Comparison of ENCODE assay signal across 21 cellular contexts in genomic region chrX:151019837-151020236, GRCh38. TPM values are rescaled to one million over a fixed set of nuclear protein-coding genes. Genes with fewer than 3 reads are reported as not detected.
DNase-seq lines count a peak whose midpoint lies in the region; ATAC-seq and TF ChIP-seq lines count a peak whose summit lies in the region.
"Had no signal": no experiment of that assay in that cellular context is flagged by ENCODE, and none has a peak within 500 bp of the region (broad histone marks: within the 10 kb centered on the region; RNA-seq: fewer than 3 reads in every experiment).

No MANE protein-coding gene starts in this region.

- dilution Hi-C loops in mammary epithelial cell (cut with HindIII; ENCODE audit: low sequenced_read_pairs), result no loop called here

- intact Hi-C loops in mammary epithelial cell (cut with micrococcal nuclease), result no loop called here

- H3K9me3 ChIP-seq in GM23248 (ENCODE audit: low read depth), result no peaks in the 10 kb centered on the region
- no peaks in the 10 kb centered on the region for H3K9me3 ChIP-seq in mammary epithelial cell (replicated peaks; ENCODE audit: insufficient read depth, low read length)
- no peaks in the 10 kb centered on the region for H3K9me3 ChIP-seq in hepatocyte (ENCODE audit: low read depth)
- H3K9me3 ChIP-seq: SJCRH30, upper lobe of right lung had no signal

- no TSS peak for BruUV-seq in mammary epithelial cell (replicated peaks; lab: Mats Ljungman, UMichigan)

- H3K36me3 ChIP-seq in GM23248 (ENCODE audit: low read depth), result no peaks in the 10 kb centered on the region
- H3K36me3 ChIP-seq in mammary epithelial cell (ENCODE audit: insufficient read depth, low read length), result no peaks in the 10 kb centered on the region
- H3K36me3 ChIP-seq in hepatocyte (replicated peaks; ENCODE audit: insufficient read depth, low read depth), result no peaks in the 10 kb centered on the region
- H3K36me3 ChIP-seq: cardiac muscle cell, SJCRH30, upper lobe of right lung had no signal

- no peak for TF ChIP-seq CTCF in mammary epithelial cell (conservative IDR thresholded peaks at IDR 0.05 in 1 of 2, IDR thresholded peaks at IDR 0.05 in 1 of 2; ENCODE audit: extremely low read depth in 1 of 2, insufficient read depth in 1 of 2, low read depth in 1 of 2, low read length in 2 of 2)
- no peak for TF ChIP-seq CTCF in hepatocyte (IDR thresholded peaks at IDR 0.05; ENCODE audit: poor library complexity)
- no peak for TF ChIP-seq CTCF in omental fat pad (IDR thresholded peaks at IDR 0.05)

- no peak overlapping the region for H3K27ac ChIP-seq in GM23248
- H3K27ac ChIP-seq in mammary epithelial cell (ENCODE audit: insufficient read depth, low read depth, low read length), result no peak overlapping the region
- no peak overlapping the region for H3K27ac ChIP-seq in hepatocyte
- H3K27ac ChIP-seq: cardiac muscle cell, SJCRH30, skin epidermis, upper lobe of right lung had no signal

- H3K9ac ChIP-seq in GM23248 (no peak overlapping the region), mammary epithelial cell (ENCODE audit: insufficient read depth, low read length) (no peak overlapping the region)

- H3K4me2 ChIP-seq in GM23248 (ENCODE audit: unreplicated experiment) (no peak overlapping the region), mammary epithelial cell (ENCODE audit: insufficient read depth, low read depth, low read length) (no peak overlapping the region), hepatocyte (no peak overlapping the region)

- in situ Hi-C loops in GM23248 (cut with MboI), result no loop called here
- in situ Hi-C loops in mammary epithelial cell (cut with MboI; ENCODE audit: low sequenced_read_pairs in 2 of 2), result no loop called here

- H3K79me2 ChIP-seq in GM23248 (ENCODE audit: insufficient read depth) (no peaks in the 10 kb centered on the region), mammary epithelial cell (ENCODE audit: insufficient read depth, low read length) (no peaks in the 10 kb centered on the region), hepatocyte (no peaks in the 10 kb centered on the region)

- WGBS in GM23248 (ENCODE audit: low coverage in 1 of 2, low lambda C conversion rate in 2 of 2, missing lambda C conversion rate in 2 of 2), 2 experiments, result 0 to 8% methylated on average over 2 of the region's 2 CpGs
- WGBS in mammary epithelial cell (ENCODE audit: low coverage, missing lambda C conversion rate), result 41% methylated on average over 2 of the region's 2 CpGs
- 53% methylated on average over 2 of the region's 2 CpGs for WGBS in hepatocyte (ENCODE audit: low lambda C conversion rate, missing lambda C conversion rate)

- no peaks in the 10 kb centered on the region for H3K27me3 ChIP-seq in GM23248 (replicated peaks; ENCODE audit: insufficient read depth)
- no peaks in the 10 kb centered on the region for H3K27me3 ChIP-seq in mammary epithelial cell (ENCODE audit: insufficient read depth, low read length)
- no peaks in the 10 kb centered on the region for H3K27me3 ChIP-seq in hepatocyte
- H3K27me3 ChIP-seq: cardiac muscle cell, SJCRH30, upper lobe of right lung had no signal

- H2AFZ ChIP-seq in GM23248, result no peak overlapping the region
- H2AFZ ChIP-seq in mammary epithelial cell (ENCODE audit: low read depth, low read length), result no peak overlapping the region
- H2AFZ ChIP-seq in hepatocyte, result no peak overlapping the region

- no peaks in the 10 kb centered on the region for H4K20me1 ChIP-seq in GM23248 (ENCODE audit: insufficient read depth)
- no peaks in the 10 kb centered on the region for H4K20me1 ChIP-seq in mammary epithelial cell (ENCODE audit: insufficient read depth, low read length)
- H4K20me1 ChIP-seq in hepatocyte (ENCODE audit: insufficient read depth, poor library complexity, severe bottlenecking), result no peaks in the 10 kb centered on the region

- H3F3A ChIP-seq in GM23248 (ENCODE audit: insufficient read depth), result no peaks in the 10 kb centered on the region

- H3K9me2 ChIP-seq in GM23248 (ENCODE audit: insufficient read depth) (no peaks in the 10 kb centered on the region), hepatocyte (replicated peaks; ENCODE audit: insufficient read depth) (no peaks in the 10 kb centered on the region)

- no peaks in the 10 kb centered on the region for H3K4me1 ChIP-seq in GM23248 (ENCODE audit: insufficient read depth)
- no peaks in the 10 kb centered on the region for H3K4me1 ChIP-seq in mammary epithelial cell (ENCODE audit: insufficient read depth, low read length)
- H3K4me1 ChIP-seq in hepatocyte (ENCODE audit: insufficient read depth), result no peaks in the 10 kb centered on the region
- H3K4me1 ChIP-seq: SJCRH30, upper lobe of right lung had no signal

- DNase-seq in A172 (ENCODE audit: low spot score) (peak; percentile 18), GM23248 (peak; percentile 55), mammary epithelial cell (peak; percentile 59), hepatocyte (ENCODE audit: low spot score) (peak; percentile 11), cerebellum (ENCODE audit: low spot score) (no peak), omental fat pad (ENCODE audit: low spot score) (no peak), AML-193 (lab: John Stamatoyannopoulos, UW) (no peak), NOMO-1 treated with DMSO at 0.1 percent for 48 hours (lab: John Stamatoyannopoulos, UW; ENCODE audit: unreplicated experiment) (no peak)
- DNase-seq: activated CD4-positive, alpha-beta T cell treated with anti-CD3 and anti-CD28 coated beads for 4 hours; activated naive CD4-positive, alpha-beta T cell treated with anti-CD3 and anti-CD28 coated beads, Interleukin-2, amount 50 U/mL, for 16 hours; activated T-cell treated with anti-CD3 and anti-CD28 coated beads for 4 hours; effector memory CD4-positive, alpha-beta T cell; Kasumi-1; NCI-H146; NCI-H345; T1000; upper lobe of right lung had no signal

- no peak for ATAC-seq in omental fat pad (ENCODE audit: low FRiP score)
- ATAC-seq: stimulated activated memory B cell treated with anti-CD40 and anti-IgM and Interleukin-4, amounts not matched to agents 10 μg/mL and 1 μg/mL and 100 μg/mL, for 72 hours; upper lobe of right lung had no signal

- CTCF ChIA-PET in mammary epithelial cell (lab: Charles Lee; ENCODE audit: low non-redundant PET), result no interaction called here

- H3K4me3 ChIP-seq in GM23248, result no peak overlapping the region
- no peak overlapping the region for H3K4me3 ChIP-seq in mammary epithelial cell (replicated peaks in 1 of 3; ENCODE audit: insufficient read depth in 1 of 3, low read depth in 2 of 3, low read length in 3 of 3)
- no peak overlapping the region for H3K4me3 ChIP-seq in hepatocyte
- H3K4me3 ChIP-seq: cardiac muscle cell, SJCRH30, skin epidermis, upper lobe of right lung had no signal

RNA-seq across cellular contexts. Expression of gene HMGB3, which starts 36.7 kb away (rescaled TPM):
- 169 and 198 TPM in 2 replicates for total RNA-seq in A172 (2014; rRNA removed; shearing (Covaris generic))
- 6.5 and 12.1 TPM in 2 replicates for total RNA-seq in GM23248 (2014; rRNA removed; shearing (Covaris generic))
- polyA plus RNA-seq in GM23248 (2016; fragmentation: Nextera tagmentation; extraction: Ambion mirVana) (31.7 and 33.3 TPM in 2 replicates), mammary epithelial cell (33.0 TPM), hepatocyte (53.1 and 55.1 TPM in 2 replicates)
- total RNA-seq in mammary epithelial cell (100 to 1,000 TPM in 1 of 2 donors, 10 to 100 TPM in 1; 58.5 to 114 TPM), hepatocyte (22.2 TPM in 2 replicates), cerebellum (35.7 TPM), omental fat pad (1 to 10 TPM; 2.0 to 5.3 (median 3.6) TPM)
- 33.2 TPM for polyA minus RNA-seq in mammary epithelial cell

Comparison
In these comparisons a context has a peak if more than half of its experiments do, and no peak if none do; other contexts are left out.
1. DNase-seq: peak in A172 (single experiment), GM23248 (single experiment), mammary epithelial cell (single experiment) and hepatocyte (single experiment); none in cerebellum (single experiment), omental fat pad (single experiment), AML-193 (0 of 2) and NOMO-1 treated with DMSO at 0.1 percent for 48 hours (single experiment).